ENCODE assay signal across 18 cellular contexts in the genomic region with DNA sequence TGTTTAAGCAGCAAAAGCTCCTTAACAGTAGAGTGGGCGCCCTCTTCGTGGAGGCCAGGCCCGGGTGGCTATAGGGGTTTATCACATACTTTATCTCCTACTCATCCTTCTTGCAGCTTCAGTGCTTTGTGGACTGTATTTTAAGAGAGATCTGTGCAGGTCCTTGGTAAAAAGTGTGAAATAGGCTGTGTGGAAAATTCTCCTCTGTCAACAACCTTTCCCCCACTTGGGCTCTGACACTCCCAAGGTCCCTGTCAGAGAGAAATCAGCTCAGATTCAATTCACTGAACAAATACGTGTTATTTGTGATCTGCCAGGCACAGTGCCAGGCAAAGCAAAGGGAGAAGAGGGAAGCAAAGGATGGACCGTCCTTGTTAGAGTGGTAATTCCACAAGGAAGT.
DNase-seq lines count a peak whose midpoint lies in the region; FAIRE-seq and TF ChIP-seq lines count a peak whose summit lies in the region.
"Had no signal": no experiment of that assay in that cellular context is flagged by ENCODE, and none has a peak within 500 bp of the region (broad histone marks: within the 10 kb centered on the region; RNA-seq: fewer than 3 reads in every experiment).

No MANE protein-coding gene starts in this region.

- H3K27ac ChIP-seq in smooth muscle cell (ENCODE audit: low read depth): peak overlapping the region; percentile 84
- H3K27ac ChIP-seq in vagina: no peak overlapping the region
- H3K27ac ChIP-seq in coronary artery: no peak overlapping the region
- H3K27ac ChIP-seq: epithelial cell of prostate had no signal

- 24% methylated on average over 5 of the region's 5 CpGs for WGBS in smooth muscle cell (ENCODE audit: low lambda C conversion rate)

- DNase-seq in M059J (ENCODE audit: low read depth): peak; percentile 46
- no peak for DNase-seq in chondrocyte (ENCODE audit: low spot score)
- DNase-seq in iris pigment epithelial cell (ENCODE audit: low read depth): peak; percentile 72
- no peak for DNase-seq in smooth muscle cell (lab: John Stamatoyannopoulos, UW; ENCODE audit: unreplicated experiment)
- DNase-seq in vagina (ENCODE audit: extremely low spot score in 2 of 2): no peak
- no peak for DNase-seq in coronary artery (ENCODE audit: low spot score)
- no peak for DNase-seq in frontal cortex (ENCODE audit: low spot score in 2 of 2)
- DNase-seq: activated CD8-positive, alpha-beta T cell treated with anti-CD3 and anti-CD28 coated beads for 36 hours; activated gamma-delta T cell; central memory CD4-positive, alpha-beta T cell; Karpas-422; NCI-H187 treated with DMSO at 0.1 percent for 48 hours; NCI-H82; stimulated activated CD4-positive, alpha-beta T cell treated with anti-CD3 and anti-CD28 coated beads, Interleukin-4, amount 100 ng/mL, for 4 hours; stimulated activated naive B cell treated with anti-CD40 and anti-IgM and Interleukin-4, amounts not matched to agents 10 μg/mL and 1 μg/mL and 100 μg/mL, for 72 hours; T1000 had no signal

- no peak for FAIRE-seq in frontal cortex (lab: Jason Lieb, UNC)
- FAIRE-seq: H1 had no signal

- H3K4me3 ChIP-seq in smooth muscle cell: no peak overlapping the region
- H3K4me3 ChIP-seq in vagina: no peak overlapping the region
- H3K4me3 ChIP-seq in coronary artery: no peak overlapping the region

- peaks cover 33% of the 10 kb centered on the region for H3K4me1 Mint-ChIP-seq in chondrocyte (ENCODE audit: low read depth)
- H3K4me1 Mint-ChIP-seq: stimulated activated naive B cell treated with anti-CD40 and anti-IgM and Interleukin-4, amounts not matched to agents 10 μg/mL and 1 μg/mL and 100 μg/mL, for 72 hours had no signal

- no peaks in the 10 kb centered on the region for H3K79me2 ChIP-seq in smooth muscle cell (ENCODE audit: low read depth)

- peaks cover 15% of the 10 kb centered on the region for H3F3A ChIP-seq in smooth muscle cell (ENCODE audit: low read depth)

- no peaks in the 10 kb centered on the region for H3K9me3 Mint-ChIP-seq in chondrocyte (ENCODE audit: low read depth)
- H3K9me3 Mint-ChIP-seq: activated CD8-positive, alpha-beta T cell treated with anti-CD3 and anti-CD28 coated beads for 36 hours had no signal

- no peaks in the 10 kb centered on the region for H3K27me3 ChIP-seq in smooth muscle cell (ENCODE audit: low read depth)
- no peaks in the 10 kb centered on the region for H3K27me3 ChIP-seq in vagina

- peak overlapping the region; percentile 75 for H2AFZ ChIP-seq in smooth muscle cell (ENCODE audit: low read depth)

- peaks cover 15% of the 10 kb centered on the region for H3K4me1 ChIP-seq in smooth muscle cell (ENCODE audit: low read depth)
- H3K4me1 ChIP-seq in vagina: peaks cover 4% of the 10 kb centered on the region

- peak overlapping the region; percentile 82 for H3K4me2 ChIP-seq in smooth muscle cell

- H3K9me3 ChIP-seq in smooth muscle cell (replicated peaks; ENCODE audit: low read depth): no peaks in the 10 kb centered on the region
- H3K9me3 ChIP-seq in vagina: no peaks in the 10 kb centered on the region

- H3K4me3 Mint-ChIP-seq in chondrocyte (ENCODE audit: unreplicated experiment): no peak overlapping the region
- H3K4me3 Mint-ChIP-seq: activated CD8-positive, alpha-beta T cell treated with anti-CD3 and anti-CD28 coated beads for 36 hours; stimulated activated naive B cell treated with anti-CD40 and anti-IgM and Interleukin-4, amounts not matched to agents 10 μg/mL and 1 μg/mL and 100 μg/mL, for 72 hours had no signal

- no peak overlapping the region for H3K9ac ChIP-seq in smooth muscle cell (ENCODE audit: low read depth)

- H3K36me3 Mint-ChIP-seq in chondrocyte (ENCODE audit: low read depth): no peaks in the 10 kb centered on the region
- H3K36me3 Mint-ChIP-seq: stimulated activated naive B cell treated with anti-CD40 and anti-IgM and Interleukin-4, amounts not matched to agents 10 μg/mL and 1 μg/mL and 100 μg/mL, for 72 hours had no signal

- no peaks in the 10 kb centered on the region for H4K20me1 ChIP-seq in smooth muscle cell (ENCODE audit: low read depth)

- peak overlapping the region; percentile 17 for H3K27ac Mint-ChIP-seq in chondrocyte (ENCODE audit: unreplicated experiment)
- H3K27ac Mint-ChIP-seq: activated CD8-positive, alpha-beta T cell treated with anti-CD3 and anti-CD28 coated beads for 36 hours; stimulated activated naive B cell treated with anti-CD40 and anti-IgM and Interleukin-4, amounts not matched to agents 10 μg/mL and 1 μg/mL and 100 μg/mL, for 72 hours had no signal

- H3K27me3 Mint-ChIP-seq in chondrocyte (ENCODE audit: low read depth): no peaks in the 10 kb centered on the region
- H3K27me3 Mint-ChIP-seq: activated CD8-positive, alpha-beta T cell treated with anti-CD3 and anti-CD28 coated beads for 36 hours; stimulated activated naive B cell treated with anti-CD40 and anti-IgM and Interleukin-4, amounts not matched to agents 10 μg/mL and 1 μg/mL and 100 μg/mL, for 72 hours had no signal

- intact Hi-C loops in vagina (cut with DNase I): no loop called here

- no peaks in the 10 kb centered on the region for H3K36me3 ChIP-seq in smooth muscle cell (ENCODE audit: low read depth)
- no peaks in the 10 kb centered on the region for H3K36me3 ChIP-seq in vagina

- no peak for TF ChIP-seq POLR2A in vagina (IDR thresholded peaks at IDR 0.05)

- TF ChIP-seq CTCF in chondrocyte (IDR thresholded peaks at IDR 0.05) (no peak), smooth muscle cell (IDR thresholded peaks at IDR 0.05; ENCODE audit: borderline replicate concordance, insufficient read depth, poor library complexity, severe bottlenecking) (no peak), vagina (IDR thresholded peaks at IDR 0.05) (no peak), coronary artery (IDR thresholded peaks at IDR 0.05) (no peak)

Comparison
In these comparisons a context has a peak if more than half of its experiments do, and no peak if none do; other contexts are left out.
1. DNase-seq: peak in M059J (single experiment) and iris pigment epithelial cell (single experiment); none in chondrocyte (single experiment), smooth muscle cell (single experiment), vagina (0 of 2), coronary artery (single experiment) and frontal cortex (0 of 2).